In genomic region chr10:71857934-71858890, GRCh38 we compare ENCODE assay signal across 19 cellular contexts. TPM values are rescaled to one million over a fixed set of nuclear protein-coding genes. Genes with fewer than 3 reads are reported as not detected.
DNase-seq lines count a peak whose midpoint lies in the region; ATAC-seq and TF ChIP-seq lines count a peak whose summit lies in the region.
"Had no signal": no experiment of that assay in that cellular context is flagged by ENCODE, and none has a peak within 500 bp of the region (broad histone marks: within the 10 kb centered on the region; RNA-seq: fewer than 3 reads in every experiment).

No MANE protein-coding gene starts in this region.

- H3K27me3 ChIP-seq in CD4-positive, alpha-beta memory T cell (ENCODE audit: insufficient read depth, low read length) = no peaks in the 10 kb centered on the region
- H3K27me3 ChIP-seq in Panc1 (ENCODE audit: control insufficient read depth, insufficient read depth, low read length) (no peaks in the 10 kb centered on the region), sigmoid colon (no peaks in the 10 kb centered on the region), dorsolateral prefrontal cortex (no peaks in the 10 kb centered on the region)
- H3K27me3 ChIP-seq: Peyer's patch, transverse colon had no signal

- POLR2A ChIA-PET in CD4-positive, alpha-beta memory T cell (lab: Charles Lee; ENCODE audit: partially characterized antibody) = no interaction called here
- POLR2A ChIA-PET in Panc1 (lab: Charles Lee) = interaction anchor here (0.7 to 1.2 kb wide), 3 partner anchors 12 to 222 kb away, joined by 3 to 6 read pairs (median 5); no protein-coding TSS in a partner anchor

- no peaks in the 10 kb centered on the region for H3K27me3 Mint-ChIP-seq in CD4-positive, alpha-beta memory T cell
- no peaks in the 10 kb centered on the region for H3K27me3 Mint-ChIP-seq in mesothelial cell of epicardium (ENCODE audit: low read depth)

- 84 to 86% methylated on average over 12 of the region's 12 CpGs for WGBS in sigmoid colon, 2 donors

- CTCF ChIA-PET in CD4-positive, alpha-beta memory T cell (lab: Charles Lee; ENCODE audit: partially characterized antibody) = no interaction called here
- CTCF ChIA-PET in Panc1 (lab: Charles Lee) = no interaction called here

- no peaks in the 10 kb centered on the region for H3K4me1 Mint-ChIP-seq in CD4-positive, alpha-beta memory T cell
- H3K4me1 Mint-ChIP-seq in mesothelial cell of epicardium = peaks cover 16% of the 10 kb centered on the region

- H3K27ac Mint-ChIP-seq in CD4-positive, alpha-beta memory T cell = peak overlapping the region in 4 of 7 donors; percentile 22 to 32 (median 24)
- H3K27ac Mint-ChIP-seq in mesothelial cell of epicardium = no peak overlapping the region
- H3K27ac Mint-ChIP-seq: stimulated activated effector memory CD8-positive, alpha-beta T cell treated with anti-CD3 and anti-CD28 coated beads, Interleukin-12 subunit alpha, Interleukin-12 subunit beta, amount 100 ng/mL, for 72 hours had no signal

- H3K4me3 ChIP-seq in CD4-positive, alpha-beta memory T cell (ENCODE audit: low read length in 2 of 2) = no peak overlapping the region
- no peak overlapping the region for H3K4me3 ChIP-seq in Panc1 (ENCODE audit: low read depth in 2 of 2, low read length in 2 of 2)
- no peak overlapping the region for H3K4me3 ChIP-seq in sigmoid colon
- no peak overlapping the region for H3K4me3 ChIP-seq in dorsolateral prefrontal cortex
- H3K4me3 ChIP-seq: Peyer's patch, transverse colon had no signal

- no peak for TF ChIP-seq EP300 in sigmoid colon (IDR thresholded peaks at IDR 0.05)

- H3K27ac ChIP-seq in CD4-positive, alpha-beta memory T cell (ENCODE audit: low read depth, low read length) = no peak overlapping the region
- peak overlapping the region; percentile 98 for H3K27ac ChIP-seq in Panc1 (ENCODE audit: low read length)
- no peak overlapping the region for H3K27ac ChIP-seq in sigmoid colon
- H3K27ac ChIP-seq in dorsolateral prefrontal cortex = no peak overlapping the region
- H3K27ac ChIP-seq: Peyer's patch had no signal

- BruUV-seq in Panc1 (replicated peaks; lab: Mats Ljungman, UMichigan) = no TSS peak

- no peak for ATAC-seq in Panc1
- no peak for ATAC-seq in left ventricle myocardium superior
- ATAC-seq: stimulated activated effector memory CD8-positive, alpha-beta T cell treated with anti-CD3 and anti-CD28 coated beads, Interleukin-12 subunit alpha, Interleukin-12 subunit beta, amount 100 ng/mL, for 72 hours had no signal

- intact Hi-C loops in CD4-positive, alpha-beta memory T cell (cut with micrococcal nuclease) = no loop called here
- intact Hi-C loops in Panc1 (cut with micrococcal nuclease; ENCODE audit: unreplicated experiment) = no loop called here
- intact Hi-C loops in left ventricle myocardium superior (cut with micrococcal nuclease) = no loop called here
- intact Hi-C loops in sigmoid colon (cut with DNase I) = no loop called here
- intact Hi-C loops in dorsolateral prefrontal cortex (cut with DNase I) = no loop called here

- H3K36me3 ChIP-seq in CD4-positive, alpha-beta memory T cell (ENCODE audit: insufficient read depth, low read length) = no peaks in the 10 kb centered on the region
- no peaks in the 10 kb centered on the region for H3K36me3 ChIP-seq in Panc1 (ENCODE audit: control insufficient read depth, insufficient read depth, low read length)
- H3K36me3 ChIP-seq in sigmoid colon = no peaks in the 10 kb centered on the region
- H3K36me3 ChIP-seq: Peyer's patch, transverse colon had no signal

- H3K36me3 Mint-ChIP-seq in CD4-positive, alpha-beta memory T cell = no peaks in the 10 kb centered on the region
- H3K36me3 Mint-ChIP-seq in mesothelial cell of epicardium = no peaks in the 10 kb centered on the region
- H3K36me3 Mint-ChIP-seq: stimulated activated effector memory CD8-positive, alpha-beta T cell treated with anti-CD3 and anti-CD28 coated beads, Interleukin-12 subunit alpha, Interleukin-12 subunit beta, amount 100 ng/mL, for 72 hours had no signal

- TF ChIP-seq POLR2A in sigmoid colon (IDR thresholded peaks at IDR 0.05) = no peak

- H3K4me1 ChIP-seq in CD4-positive, alpha-beta memory T cell (ENCODE audit: insufficient read depth, low read length) = no peaks in the 10 kb centered on the region
- H3K4me1 ChIP-seq in Panc1 (ENCODE audit: control insufficient read depth, insufficient read depth, low read length) = peaks cover 56% of the 10 kb centered on the region
- peaks cover 0 to 26% (median 22%) of the 10 kb centered on the region in 4 donors for H3K4me1 ChIP-seq in sigmoid colon

- DNase-seq in CD4-positive, alpha-beta memory T cell = no peak
- no peak for DNase-seq in Panc1 (ENCODE audit: low read depth, low spot score)
- peak; percentile 69 for DNase-seq in left ventricle myocardium superior
- peak; percentile 81 for DNase-seq in sigmoid colon
- DNase-seq in activated CD4-positive, alpha-beta T cell treated with anti-CD3 and anti-CD28 coated beads for 4 hours = no peak
- no peak for DNase-seq in dorsolateral prefrontal cortex
- no peak for DNase-seq in DMS153 treated with DMSO at 0.1 percent for 48 hours (lab: John Stamatoyannopoulos, UW; ENCODE audit: unreplicated experiment)
- DNase-seq in mesothelial cell of epicardium (ENCODE audit: low spot score in 2 of 2, unreplicated experiment in 2 of 2) = no peak
- DNase-seq: activated CD4-positive, alpha-beta T cell treated with anti-CD3 and anti-CD28 coated beads for 48 hours; Caco-2; caudate nucleus; effector memory CD4-positive, alpha-beta T cell; HCEC 1CT; NCI-H1417; NCI-H774; transverse colon had no signal

- H3K4me3 Mint-ChIP-seq in CD4-positive, alpha-beta memory T cell = no peak overlapping the region
- no peak overlapping the region for H3K4me3 Mint-ChIP-seq in mesothelial cell of epicardium
- H3K4me3 Mint-ChIP-seq: nephron; stimulated activated effector memory CD8-positive, alpha-beta T cell treated with anti-CD3 and anti-CD28 coated beads, Interleukin-12 subunit alpha, Interleukin-12 subunit beta, amount 100 ng/mL, for 72 hours had no signal

- H3K9me3 Mint-ChIP-seq in CD4-positive, alpha-beta memory T cell = no peaks in the 10 kb centered on the region
- no peaks in the 10 kb centered on the region for H3K9me3 Mint-ChIP-seq in mesothelial cell of epicardium
- H3K9me3 Mint-ChIP-seq: nephron; stimulated activated effector memory CD8-positive, alpha-beta T cell treated with anti-CD3 and anti-CD28 coated beads, Interleukin-12 subunit alpha, Interleukin-12 subunit beta, amount 100 ng/mL, for 72 hours had no signal

- in situ Hi-C loops in Panc1 (cut with HindIII; ENCODE audit: low pct_unique_long_range_greater_than_20kb, low sequenced_read_pairs) = no loop called here

- TF ChIP-seq CTCF in Panc1 (IDR thresholded peaks at IDR 0.05) (no peak), sigmoid colon (IDR thresholded peaks at IDR 0.05) (no peak), dorsolateral prefrontal cortex (IDR thresholded peaks at IDR 0.05 in 54 of 56, conservative IDR thresholded peaks at IDR 0.05 in 2 of 56; ENCODE audit: low read depth in 1 of 56, partially characterized antibody in 56 of 56) (no peak), mesothelial cell of epicardium (IDR thresholded peaks at IDR 0.05; ENCODE audit: unreplicated experiment) (no peak)

- H3K9me3 ChIP-seq in CD4-positive, alpha-beta memory T cell (ENCODE audit: control insufficient read depth in 1 of 2, low read length in 2 of 2) = no peaks in the 10 kb centered on the region
- H3K9me3 ChIP-seq in Panc1 (ENCODE audit: control insufficient read depth, insufficient read depth, low read depth, low read length) = no peaks in the 10 kb centered on the region
- no peaks in the 10 kb centered on the region for H3K9me3 ChIP-seq in sigmoid colon
- H3K9me3 ChIP-seq: Caco-2, Peyer's patch, transverse colon had no signal

RNA-seq across cellular contexts. Expression of gene PSAP, which starts 7.2 kb away (rescaled TPM):
- 100 to 1,000 TPM; 248 to 257 TPM for total RNA-seq in CD4-positive, alpha-beta memory T cell
- 100 to 1,000 TPM; 392 to 611 TPM for polyA plus RNA-seq in CD4-positive, alpha-beta memory T cell
- 3,649 TPM for total RNA-seq in Panc1 (2021; ENCODE audit: unreplicated experiment)
- 4,189 TPM for polyA plus RNA-seq in Panc1 (2012; ENCODE audit: insufficient read length)
- total RNA-seq in left ventricle myocardium superior = 1,798 TPM
- total RNA-seq in sigmoid colon = 100 to 1,000 TPM; 624 to 671 (median 644) TPM
- 100 to 1,000 TPM; 200 to 960 (median 503) TPM for polyA plus RNA-seq in sigmoid colon
- 1,000 to 10,000 TPM; 1,158 to 1,954 (median 1,559) TPM for total RNA-seq in dorsolateral prefrontal cortex
- 554 to 574 TPM (median 557 TPM) in 3 replicates for total RNA-seq in mesothelial cell of epicardium

Comparison
In these comparisons a context has a peak if more than half of its experiments do, and no peak if none do; other contexts are left out.
1. DNase-seq: peak in left ventricle myocardium superior (single experiment) and sigmoid colon (single experiment); none in CD4-positive, alpha-beta memory T cell (0 of 5), Panc1 (single experiment), activated CD4-positive, alpha-beta T cell treated with anti-CD3 and anti-CD28 coated beads for 4 hours (0 of 2), dorsolateral prefrontal cortex (0 of 10), DMS153 treated with DMSO at 0.1 percent for 48 hours (single experiment) and mesothelial cell of epicardium (0 of 2).